In genomic region chr22:36048911-36049677, GRCh38 we compare ENCODE assay signal across 25 cellular contexts. TPM values are rescaled to one million over a fixed set of nuclear protein-coding genes. Genes with fewer than 3 reads are reported as not detected.
A peak's percentile ranks its signal among the peaks of the same experiment; 100 is the strongest.
DNase-seq lines count a peak whose midpoint lies in the region; ATAC-seq and TF ChIP-seq lines count a peak whose summit lies in the region.
"Had no signal": no experiment of that assay in that cellular context is flagged by ENCODE, and none has a peak within 500 bp of the region (broad histone marks: within the 10 kb centered on the region; RNA-seq: fewer than 3 reads in every experiment).

No MANE protein-coding gene starts in this region.

- H3K4me1 ChIP-seq in cardiac muscle cell (ENCODE audit: low read depth) (peaks cover 9% of the 10 kb centered on the region), right cardiac atrium (ENCODE audit: control insufficient read depth, insufficient read depth, low read length) (no peaks in the 10 kb centered on the region), body of pancreas (peaks cover 6% of the 10 kb centered on the region)
- H3K4me1 ChIP-seq: HAP-1 had no signal

- H3K9me3 ChIP-seq in cardiac muscle cell (ENCODE audit: low read depth) (no peaks in the 10 kb centered on the region), right cardiac atrium (ENCODE audit: control insufficient read depth, low read length) (no peaks in the 10 kb centered on the region), body of pancreas (no peaks in the 10 kb centered on the region)
- H3K9me3 ChIP-seq: A549, esophagus squamous epithelium, HAP-1, right atrium auricular region, upper lobe of left lung had no signal

- no peak for TF ChIP-seq CTCF in cardiac muscle cell (IDR thresholded peaks at IDR 0.05; ENCODE audit: low read depth, low read length)
- no peak for TF ChIP-seq CTCF in body of pancreas (IDR thresholded peaks at IDR 0.05)

- H3K4me3 ChIP-seq in cardiac muscle cell (no peak overlapping the region), right cardiac atrium (ENCODE audit: low read length) (no peak overlapping the region), body of pancreas (no peak overlapping the region)
- H3K4me3 ChIP-seq: A549, esophagus squamous epithelium, HAP-1, right atrium auricular region, upper lobe of left lung had no signal

- no peaks in the 10 kb centered on the region for H3K9me3 Mint-ChIP-seq in T-helper 2 cell treated with Interferon-gamma antibody and Interleukin-4, amounts not matched to agents 5 μg/mL and 100 μg/mL, for 36 hours
- H3K9me3 Mint-ChIP-seq: IgD-negative memory B cell had no signal

- no peak overlapping the region for H3K4me3 Mint-ChIP-seq in T-helper 2 cell treated with Interferon-gamma antibody and Interleukin-4, amounts not matched to agents 5 μg/mL and 100 μg/mL, for 36 hours
- H3K4me3 Mint-ChIP-seq: IgD-negative memory B cell had no signal

- WGBS in right cardiac atrium: 65% methylated on average over 11 of the region's 11 CpGs
- WGBS in body of pancreas, 2 donors: 79 to 80% methylated on average over 8 to 11 of the region's 11 CpGs

- H3K27me3 Mint-ChIP-seq in T-helper 2 cell treated with Interferon-gamma antibody and Interleukin-4, amounts not matched to agents 5 μg/mL and 100 μg/mL, for 36 hours (ENCODE audit: low read depth): no peaks in the 10 kb centered on the region

- DNase-seq in cardiac muscle cell (ENCODE audit: low read depth in 1 of 2, low spot score in 1 of 2) (peak in 1 of 2 donors; percentile 55), right cardiac atrium (no peak), body of pancreas (peak in 3 of 4 donors; percentile 13 to 49 (median 37)), kidney tubule cell (ENCODE audit: low spot score) (peak; percentile 18), GM19240 (ENCODE audit: insufficient read length, low spot score) (no peak), NCI-H146 treated with DMSO at 0.1 percent for 48 hours (lab: John Stamatoyannopoulos, UW; ENCODE audit: unreplicated experiment) (no peak), GM19238 (ENCODE audit: insufficient read length, low spot score) (no peak)
- no peak for DNase-seq in T-helper 2 cell treated with Interferon-gamma antibody and Interleukin-4, amounts not matched to agents 5 μg/mL and 100 μg/mL, for 36 hours (ENCODE audit: low spot score)
- DNase-seq: activated CD4-positive, alpha-beta T cell treated with anti-CD3 and anti-CD28 coated beads for 48 hours; activated effector memory CD4-positive, alpha-beta T cell treated with Interleukin-2 at 50 U/mL for 16 hours; C1 segment of cervical spinal cord; central memory CD4-positive, alpha-beta T cell; DMS 273 treated with DMSO at 0.1 percent for 48 hours; esophagus squamous epithelium; MV-4-11; NCI-H2029; NCI-H510A; stimulated activated CD4-positive, alpha-beta T cell treated with anti-CD3 and anti-CD28 coated beads, Interleukin-1b, Interleukin-23, amount 100 ng/mL, for 48 hours; stimulated activated naive CD8-positive, alpha-beta T cell treated with anti-CD3 and anti-CD28 coated beads, Interleukin-15, Interleukin-2, amounts not matched to agents 100 U/mL and 50 U/mL, for 24 hours; upper lobe of left lung had no signal

- no peak overlapping the region for H3K27ac Mint-ChIP-seq in T-helper 2 cell treated with Interferon-gamma antibody and Interleukin-4, amounts not matched to agents 5 μg/mL and 100 μg/mL, for 36 hours
- H3K27ac Mint-ChIP-seq: IgD-negative memory B cell had no signal

- no peaks in the 10 kb centered on the region for H3K36me3 Mint-ChIP-seq in T-helper 2 cell treated with Interferon-gamma antibody and Interleukin-4, amounts not matched to agents 5 μg/mL and 100 μg/mL, for 36 hours (ENCODE audit: low read depth)
- H3K36me3 Mint-ChIP-seq: IgD-negative memory B cell had no signal

- peak overlapping the region; percentile 68 for H3K27ac ChIP-seq in cardiac muscle cell
- no peak overlapping the region for H3K27ac ChIP-seq in right cardiac atrium (ENCODE audit: low read length)
- no peak overlapping the region for H3K27ac ChIP-seq in body of pancreas
- H3K27ac ChIP-seq: A549, esophagus squamous epithelium, right atrium auricular region, upper lobe of left lung had no signal

- TF ChIP-seq POLR2A in body of pancreas (IDR thresholded peaks at IDR 0.05): no peak

- ATAC-seq in right cardiac atrium: no peak
- ATAC-seq in body of pancreas: peak; percentile 64
- ATAC-seq: A549; Right ventricle myocardium inferior; stimulated activated naive CD8-positive, alpha-beta T cell treated with anti-CD3 and anti-CD28 coated beads, Interleukin-15, Interleukin-2, amounts not matched to agents 100 U/mL and 50 U/mL, for 24 hours had no signal

- no peaks in the 10 kb centered on the region for H3K27me3 ChIP-seq in cardiac muscle cell
- H3K27me3 ChIP-seq in right cardiac atrium (ENCODE audit: control insufficient read depth, insufficient read depth): no peaks in the 10 kb centered on the region
- no peaks in the 10 kb centered on the region for H3K27me3 ChIP-seq in body of pancreas
- H3K27me3 ChIP-seq: esophagus squamous epithelium, right atrium auricular region, upper lobe of left lung had no signal

- H3K36me3 ChIP-seq in cardiac muscle cell (no peaks in the 10 kb centered on the region), body of pancreas (replicated peaks in 1 of 2; ENCODE audit: insufficient read depth in 1 of 2, low read depth in 2 of 2) (no peaks in the 10 kb centered on the region)
- H3K36me3 ChIP-seq: esophagus squamous epithelium, HAP-1, right atrium auricular region, upper lobe of left lung had no signal

- intact Hi-C loops in right cardiac atrium (cut with DNase I): no loop called here
- intact Hi-C loops in body of pancreas (cut with DNase I): no loop called here

- H3K4me1 Mint-ChIP-seq in T-helper 2 cell treated with Interferon-gamma antibody and Interleukin-4, amounts not matched to agents 5 μg/mL and 100 μg/mL, for 36 hours (ENCODE audit: low read depth): no peaks in the 10 kb centered on the region

RNA-seq across cellular contexts. Expression of gene RBFOX2, which starts 20.5 kb away (rescaled TPM):
- 332 and 339 TPM in 2 replicates for total RNA-seq in cardiac muscle cell
- 299 and 399 TPM in 2 replicates for polyA plus RNA-seq in cardiac muscle cell
- total RNA-seq in right cardiac atrium: 10 to 100 TPM; 67.4 to 89.8 (median 73.8) TPM
- polyA plus RNA-seq in right cardiac atrium: 36.7 TPM
- total RNA-seq in body of pancreas: 10 to 100 TPM; 28.7 to 31.1 TPM
- polyA plus RNA-seq: IgD-negative memory B cell had no signal

Comparison
In these comparisons a context has a peak if more than half of its experiments do, and no peak if none do; other contexts are left out.
1. DNase-seq: peak in body of pancreas (3 of 4) and kidney tubule cell (single experiment); none in right cardiac atrium (0 of 3), GM19240 (single experiment), NCI-H146 treated with DMSO at 0.1 percent for 48 hours (single experiment), T-helper 2 cell treated with Interferon-gamma antibody and Interleukin-4, amounts not matched to agents 5 μg/mL and 100 μg/mL, for 36 hours (single experiment) and GM19238 (single experiment).